Comparison of ENCODE assay signal across 9 cellular contexts in the genomic region with DNA sequence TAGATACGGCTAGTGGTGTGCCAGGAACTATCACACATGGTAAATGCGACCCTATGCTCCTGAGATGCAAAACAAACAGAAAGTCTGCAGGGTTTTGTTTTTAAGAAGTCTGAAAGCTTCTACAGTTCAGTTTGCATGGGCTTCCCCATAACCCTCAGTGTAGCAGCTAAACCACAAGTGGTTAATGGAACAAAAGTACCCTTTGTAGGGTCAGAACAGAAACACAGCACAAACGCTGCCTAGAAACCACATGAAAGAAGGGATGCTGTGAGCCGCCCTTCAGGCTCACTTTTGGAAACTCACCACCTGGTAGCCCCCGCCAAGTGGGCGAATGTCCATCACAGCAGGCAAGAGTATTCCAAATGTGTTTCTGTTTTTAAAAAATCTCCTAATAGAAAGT. TPM values are rescaled to one million over a fixed set of nuclear protein-coding genes. Genes with fewer than 3 reads are reported as not detected.
DNase-seq lines count a peak whose midpoint lies in the region; ATAC-seq, FAIRE-seq and TF ChIP-seq lines count a peak whose summit lies in the region.
"Had no signal": no experiment of that assay in that cellular context is flagged by ENCODE, and none has a peak within 500 bp of the region (broad histone marks: within the 10 kb centered on the region; RNA-seq: fewer than 3 reads in every experiment).

No MANE protein-coding gene starts in this region.

- ATAC-seq in GM21526 (IDR thresholded peaks at IDR 0.05; ENCODE audit: low FRiP score, unreplicated experiment) (peak; percentile 99), HG03575 (IDR thresholded peaks at IDR 0.05; ENCODE audit: extremely low read depth, insufficient number of reproducible peaks, low FRiP score, unreplicated experiment) (peak; percentile 93)

- TF ChIP-seq POLR2A in GM12892 (IDR thresholded peaks at IDR 0.05; ENCODE audit: low read depth, low read length) = no peak

- peaks cover 6% of the 10 kb centered on the region for H3K4me1 Mint-ChIP-seq in glutamatergic neuron (ENCODE audit: low read depth, unreplicated experiment)

- no peaks in the 10 kb centered on the region for H3K27me3 Mint-ChIP-seq in glutamatergic neuron (ENCODE audit: unreplicated experiment)

- no peaks in the 10 kb centered on the region for H3K9me3 Mint-ChIP-seq in glutamatergic neuron (ENCODE audit: unreplicated experiment)

- peak; percentile 84 for FAIRE-seq in GM12892 (lab: Jason Lieb, UNC)
- FAIRE-seq: keratinocyte had no signal

- DNase-seq in GM12892 (ENCODE audit: insufficient read length) (peak; percentile 16), foreskin melanocyte (peak; percentile 86), NOMO-1 treated with DMSO at 0.1 percent for 48 hours (lab: John Stamatoyannopoulos, UW; ENCODE audit: unreplicated experiment) (no peak), NCI-H526 (lab: John Stamatoyannopoulos, UW) (no peak), glutamatergic neuron (no peak), NCI-H2081 (lab: John Stamatoyannopoulos, UW) (no peak)

- H3K4me3 Mint-ChIP-seq in glutamatergic neuron (ENCODE audit: unreplicated experiment) = no peak overlapping the region

- no peaks in the 10 kb centered on the region for H3K36me3 Mint-ChIP-seq in glutamatergic neuron (ENCODE audit: unreplicated experiment)

- H3K27ac Mint-ChIP-seq in glutamatergic neuron (ENCODE audit: unreplicated experiment) = no peak overlapping the region

- TF ChIP-seq CTCF in glutamatergic neuron (IDR thresholded peaks at IDR 0.05; ENCODE audit: partially characterized antibody, unreplicated experiment) = no peak

RNA-seq across cellular contexts. Expression of a gene that starts 46.2 kb away (rescaled TPM):
- polyA plus RNA-seq in GM12892 (2012; ENCODE audit: missing spikeins) = 0.15 TPM
- 6.6 TPM for total RNA-seq in glutamatergic neuron (ENCODE audit: unreplicated experiment)

Comparison
In these comparisons a context has a peak if more than half of its experiments do, and no peak if none do; other contexts are left out.
1. DNase-seq: peak in GM12892 (single experiment) and foreskin melanocyte (single experiment); none in NOMO-1 treated with DMSO at 0.1 percent for 48 hours (single experiment), NCI-H526 (0 of 2), glutamatergic neuron (single experiment) and NCI-H2081 (0 of 2).